Comparison of ENCODE assay signal across 1 cellular context in the genomic region with DNA sequence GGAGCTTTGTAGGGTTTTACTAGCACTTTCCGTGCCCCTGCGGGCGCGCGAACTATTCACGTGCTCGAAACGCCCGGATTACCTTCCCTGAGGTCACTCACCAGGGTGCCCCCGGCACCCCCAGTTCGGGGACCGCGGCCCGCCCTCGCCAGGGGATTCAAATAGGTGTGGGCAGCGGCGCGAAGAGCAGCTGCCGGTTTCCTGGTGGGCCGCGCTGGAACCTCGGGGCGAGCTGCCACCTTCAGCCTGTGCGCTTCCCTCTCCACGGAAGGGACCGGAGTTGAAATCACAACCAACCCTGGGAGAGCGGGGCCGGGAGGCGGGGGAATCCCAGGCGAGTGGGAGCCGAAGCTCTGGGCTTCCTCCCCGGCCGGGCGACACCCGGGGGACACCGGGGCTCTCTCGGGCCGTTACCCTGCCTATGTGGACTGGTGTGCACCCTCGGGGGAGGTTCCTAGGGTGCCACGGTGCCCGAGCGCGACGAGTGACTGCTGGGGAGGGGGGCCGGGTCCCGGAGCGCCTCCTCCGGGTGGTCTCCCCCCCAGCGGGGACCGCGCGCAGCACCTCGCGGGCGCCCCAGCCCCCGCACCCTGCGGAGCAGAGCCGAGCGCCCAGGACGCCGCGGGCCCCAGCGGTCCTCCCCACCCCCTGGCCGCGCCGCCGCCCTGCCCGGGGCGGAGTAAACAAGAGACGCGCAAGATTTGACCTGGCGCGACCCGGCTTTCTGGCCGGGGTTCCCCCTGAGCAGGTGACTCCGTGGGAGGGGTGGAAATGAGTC.
TF ChIP-seq lines count a peak whose summit lies in the region.

No MANE protein-coding gene starts in this region.

TF ChIP-seq in HepG2, 621 proteins besides CTCF, POLR2A, EP300 and RAD21 (continued from another document and continues in another):
- TF ChIP-seq PRMT3 (CRISPR knock-in tag; IDR thresholded peaks at IDR 0.05; ENCODE audit: borderline replicate concordance, low read depth) (no peak), ZNF280D (CRISPR knock-in tag; IDR thresholded peaks at IDR 0.05) (no peak), NR3C1 (CRISPR knock-in tag; IDR thresholded peaks at IDR 0.05) (0 out of 2 replicates have a peak, but pooled peaks have one; percentile 11), HMGXB3 (CRISPR knock-in tag; IDR thresholded peaks at IDR 0.05; ENCODE audit: borderline replicate concordance) (no peak), SAFB2 (CRISPR knock-in tag; IDR thresholded peaks at IDR 0.05; ENCODE audit: borderline replicate concordance, low read depth) (no peak), CAMTA2 (CRISPR knock-in tag; IDR thresholded peaks at IDR 0.05; ENCODE audit: borderline replicate concordance) (no peak), HBP1 (CRISPR knock-in tag; IDR thresholded peaks at IDR 0.05; ENCODE audit: low read depth) (peak; percentile 75), ZNF562 (CRISPR knock-in tag; IDR thresholded peaks at IDR 0.05; ENCODE audit: borderline replicate concordance) (no peak), ZNF20 (CRISPR knock-in tag; IDR thresholded peaks at IDR 0.05) (no peak), ZNF7 (CRISPR knock-in tag; IDR thresholded peaks at IDR 0.05) (no peak), HNRNPUL1 (IDR thresholded peaks at IDR 0.05; ENCODE audit: low read depth, low read length) (no peak), BCLAF1 (IDR thresholded peaks at IDR 0.05) (no peak), JARID2 (CRISPR knock-in tag; IDR thresholded peaks at IDR 0.05; ENCODE audit: insufficient replicate concordance) (no peak), HDAC1 (CRISPR knock-in tag; IDR thresholded peaks at IDR 0.05) (peak; percentile 84), ZNF530 (CRISPR knock-in tag; IDR thresholded peaks at IDR 0.05; ENCODE audit: low read depth) (no peak), ZBTB7A (CRISPR knock-in tag; IDR thresholded peaks at IDR 0.05) (no peak), ZKSCAN5 (CRISPR knock-in tag; IDR thresholded peaks at IDR 0.05) (no peak), SMAD9 (CRISPR knock-in tag; IDR thresholded peaks at IDR 0.05) (no peak), ZNF598 (CRISPR knock-in tag; IDR thresholded peaks at IDR 0.05; ENCODE audit: borderline replicate concordance) (peak; percentile 58; the same call in 1 of the 2 replicates), NCOA2 (CRISPR knock-in tag; IDR thresholded peaks at IDR 0.05) (peak; percentile 53), ZNF383 (CRISPR knock-in tag; IDR thresholded peaks at IDR 0.05; ENCODE audit: borderline replicate concordance) (0 out of 2 replicates have a peak, but pooled peaks have one; percentile 52), U2AF2 (IDR thresholded peaks at IDR 0.05; ENCODE audit: low read depth, low read length) (no peak), HHEX (CRISPR knock-in tag; IDR thresholded peaks at IDR 0.05) (no peak; the same call in 1 of the 2 replicates), EEA1 (CRISPR knock-in tag; IDR thresholded peaks at IDR 0.05; ENCODE audit: borderline replicate concordance) (no peak), SNAPC2 (CRISPR knock-in tag; IDR thresholded peaks at IDR 0.05) (no peak), FLYWCH1 (CRISPR knock-in tag; IDR thresholded peaks at IDR 0.05) (no peak), CC2D1A (CRISPR knock-in tag; IDR thresholded peaks at IDR 0.05) (no peak), GMEB1 (CRISPR knock-in tag; IDR thresholded peaks at IDR 0.05; ENCODE audit: borderline replicate concordance) (no peak), GMEB2 (CRISPR knock-in tag; IDR thresholded peaks at IDR 0.05; ENCODE audit: low read depth) (no peak), ZBTB20 (CRISPR knock-in tag; IDR thresholded peaks at IDR 0.05; ENCODE audit: borderline replicate concordance, low read depth) (peak; percentile 58; the same call in 1 of the 2 replicates), DMAP1 (CRISPR knock-in tag; IDR thresholded peaks at IDR 0.05) (no peak), PHF5A (CRISPR knock-in tag; IDR thresholded peaks at IDR 0.05; ENCODE audit: low read depth, unreplicated experiment) (no peak), ZSCAN9 (CRISPR knock-in tag; IDR thresholded peaks at IDR 0.05; ENCODE audit: borderline replicate concordance) (peak; percentile 16), NFKB2 (CRISPR knock-in tag; IDR thresholded peaks at IDR 0.05; ENCODE audit: borderline replicate concordance) (peak; percentile 35; the same call in 1 of the 2 replicates), TERF1 (CRISPR knock-in tag; IDR thresholded peaks at IDR 0.05) (peak; percentile 87; the same call in 1 of the 2 replicates)
- TF ChIP-seq, protein P1, sequence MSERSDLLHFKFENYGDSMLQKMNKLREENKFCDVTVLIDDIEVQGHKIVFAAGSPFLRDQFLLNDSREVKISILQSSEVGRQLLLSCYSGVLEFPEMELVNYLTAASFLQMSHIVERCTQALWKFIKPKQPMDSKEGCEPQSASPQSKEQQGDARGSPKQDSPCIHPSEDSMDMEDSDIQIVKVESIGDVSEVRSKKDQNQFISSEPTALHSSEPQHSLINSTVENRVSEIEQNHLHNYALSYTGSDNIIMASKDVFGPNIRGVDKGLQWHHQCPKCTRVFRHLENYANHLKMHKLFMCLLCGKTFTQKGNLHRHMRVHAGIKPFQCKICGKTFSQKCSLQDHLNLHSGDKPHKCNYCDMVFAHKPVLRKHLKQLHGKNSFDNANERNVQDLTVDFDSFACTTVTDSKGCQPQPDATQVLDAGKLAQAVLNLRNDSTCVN (CRISPR knock-in tag; IDR thresholded peaks at IDR 0.05; ENCODE audit: borderline replicate concordance) = no peak; the same call in 1 of the 2 replicates
- TF ChIP-seq, protein P2, sequence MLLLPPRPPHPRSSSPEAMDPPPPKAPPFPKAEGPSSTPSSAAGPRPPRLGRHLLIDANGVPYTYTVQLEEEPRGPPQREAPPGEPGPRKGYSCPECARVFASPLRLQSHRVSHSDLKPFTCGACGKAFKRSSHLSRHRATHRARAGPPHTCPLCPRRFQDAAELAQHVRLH (CRISPR knock-in tag; IDR thresholded peaks at IDR 0.05; ENCODE audit: borderline replicate concordance, low read depth) = no peak
- TF ChIP-seq, protein P3, sequence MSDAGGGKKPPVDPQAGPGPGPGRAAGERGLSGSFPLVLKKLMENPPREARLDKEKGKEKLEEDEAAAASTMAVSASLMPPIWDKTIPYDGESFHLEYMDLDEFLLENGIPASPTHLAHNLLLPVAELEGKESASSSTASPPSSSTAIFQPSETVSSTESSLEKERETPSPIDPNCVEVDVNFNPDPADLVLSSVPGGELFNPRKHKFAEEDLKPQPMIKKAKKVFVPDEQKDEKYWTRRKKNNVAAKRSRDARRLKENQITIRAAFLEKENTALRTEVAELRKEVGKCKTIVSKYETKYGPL (CRISPR knock-in tag; IDR thresholded peaks at IDR 0.05) = peak; percentile 58; the same call in 1 of the 2 replicates
